4 cellular contexts compared by ENCODE assay signal in the genomic region with DNA sequence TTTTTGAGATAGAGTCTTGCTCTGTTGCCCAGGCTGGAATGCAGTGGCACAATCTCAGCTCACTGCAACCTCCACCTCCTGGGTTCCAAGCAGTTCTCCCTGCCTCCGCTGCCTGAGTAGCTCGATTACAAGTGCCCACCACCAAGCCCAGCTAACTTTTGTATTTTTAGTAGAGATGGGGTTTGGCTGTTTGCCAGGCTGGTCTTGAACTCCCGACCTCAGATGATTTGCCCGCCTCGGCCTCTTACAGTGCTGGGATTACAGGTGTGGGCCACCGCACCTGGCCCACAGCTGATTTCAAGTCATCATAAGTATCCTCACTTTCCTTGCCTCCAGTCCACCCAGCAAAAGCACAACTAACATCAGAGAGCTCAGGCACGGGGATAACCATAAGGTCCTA. TPM values are rescaled to one million over a fixed set of nuclear protein-coding genes. Genes with fewer than 3 reads are reported as not detected.
"Had no signal": no experiment of that assay in that cellular context is flagged by ENCODE, and none has a peak within 500 bp of the region (broad histone marks: within the 10 kb centered on the region; RNA-seq: fewer than 3 reads in every experiment).

No MANE protein-coding gene starts in this region.

RNA-seq across cellular contexts. Expression of a gene that starts 23.1 kb away (rescaled TPM):
- total RNA-seq: mammary epithelial cell, occipital lobe, osteocyte had no signal
- polyA plus RNA-seq: keratinocyte, mammary epithelial cell had no signal
